In genomic region chr19:53365899-53366493, GRCh38 we compare ENCODE assay signal across 8 cellular contexts. TPM values are rescaled to one million over a fixed set of nuclear protein-coding genes. Genes with fewer than 3 reads are reported as not detected.
DNase-seq lines count a peak whose midpoint lies in the region; ATAC-seq and TF ChIP-seq lines count a peak whose summit lies in the region.

No MANE protein-coding gene starts in this region.

- H3K27ac ChIP-seq in AG04450 (ENCODE audit: low read depth, low read length) (no peak overlapping the region), thyroid gland (peak overlapping the region in 2 of 3 donors; percentile 12 to 49)
- H3K27ac ChIP-seq in effector memory CD4-positive, alpha-beta T cell (ENCODE audit: insufficient read depth, low read length, poor library complexity, severe bottlenecking): peak overlapping the region; percentile 78

- ATAC-seq in GM18868 (IDR thresholded peaks at IDR 0.05; ENCODE audit: unreplicated experiment): peak; percentile 53
- ATAC-seq in HG03139 (IDR thresholded peaks at IDR 0.05; ENCODE audit: unreplicated experiment): peak; percentile 7

- DNase-seq in AG04450 (ENCODE audit: low read depth, low spot score) (no peak), myocyte (ENCODE audit: low read depth) (peak; percentile 13), thyroid gland (peak; percentile 19 to 37), superior temporal gyrus (ENCODE audit: extremely low spot score) (no peak)
- DNase-seq in T-helper 2 cell treated with Interferon-gamma antibody and Interleukin-4, amounts not matched to agents 5 μg/mL and 100 μg/mL, for 36 hours (ENCODE audit: low spot score): no peak
- peak in 2 of 3 donors; percentile 3 to 31 for DNase-seq in effector memory CD4-positive, alpha-beta T cell

- CTCF ChIA-PET in AG04450 (lab: Charles Lee): interaction anchor here (0.7 to 1.2 kb wide), 4 partner anchors 9 to 172 kb away, joined by 3 read pairs; no protein-coding TSS in a partner anchor

- POLR2A ChIA-PET in AG04450 (lab: Yijun Ruan, JAX): no interaction called here

- peaks cover 4% of the 10 kb centered on the region for H3K4me1 ChIP-seq in effector memory CD4-positive, alpha-beta T cell (ENCODE audit: control insufficient read depth, insufficient read depth, low read length, poor library complexity, severe bottlenecking)
- H3K4me1 ChIP-seq in thyroid gland: peaks cover 3 to 5% of the 10 kb centered on the region in 2 donors

- H3K27me3 Mint-ChIP-seq in T-helper 2 cell treated with Interferon-gamma antibody and Interleukin-4, amounts not matched to agents 5 μg/mL and 100 μg/mL, for 36 hours (ENCODE audit: low read depth): no peaks in the 10 kb centered on the region

- H3K4me3 Mint-ChIP-seq in T-helper 2 cell treated with Interferon-gamma antibody and Interleukin-4, amounts not matched to agents 5 μg/mL and 100 μg/mL, for 36 hours: peak overlapping the region; percentile 92

- peaks cover 9% of the 10 kb centered on the region for H3K4me1 Mint-ChIP-seq in T-helper 2 cell treated with Interferon-gamma antibody and Interleukin-4, amounts not matched to agents 5 μg/mL and 100 μg/mL, for 36 hours (ENCODE audit: low read depth)

- TF ChIP-seq POLR2A in thyroid gland (IDR thresholded peaks at IDR 0.05): no peak

- H3K27ac Mint-ChIP-seq in T-helper 2 cell treated with Interferon-gamma antibody and Interleukin-4, amounts not matched to agents 5 μg/mL and 100 μg/mL, for 36 hours: peak overlapping the region; percentile 93

- 1 to 2% methylated on average over 20 to 31 of the region's 32 CpGs for WGBS in thyroid gland, 2 donors

- H3K9me3 Mint-ChIP-seq in T-helper 2 cell treated with Interferon-gamma antibody and Interleukin-4, amounts not matched to agents 5 μg/mL and 100 μg/mL, for 36 hours: peaks cover 52% of the 10 kb centered on the region

- no peaks in the 10 kb centered on the region; the same call in 1 of the 2 replicates for H3K9me3 ChIP-seq in AG04450 (ENCODE audit: control insufficient read depth, insufficient read depth, low read length)
- no peaks in the 10 kb centered on the region for H3K9me3 ChIP-seq in effector memory CD4-positive, alpha-beta T cell (ENCODE audit: control insufficient read depth, low read length)
- H3K9me3 ChIP-seq in thyroid gland: no peaks in the 10 kb centered on the region

- H3K27me3 ChIP-seq in AG04450 (ENCODE audit: control insufficient read depth, insufficient read depth, low read length) (no peaks in the 10 kb centered on the region), thyroid gland (no peaks in the 10 kb centered on the region)
- no peaks in the 10 kb centered on the region for H3K27me3 ChIP-seq in effector memory CD4-positive, alpha-beta T cell (replicated peaks; ENCODE audit: control insufficient read depth, insufficient read depth, low read length, poor library complexity, severe bottlenecking)

- no peaks in the 10 kb centered on the region for H3K36me3 ChIP-seq in effector memory CD4-positive, alpha-beta T cell (ENCODE audit: control insufficient read depth, insufficient read depth, low read length)
- no peaks in the 10 kb centered on the region for H3K36me3 ChIP-seq in thyroid gland

- intact Hi-C loops in thyroid gland (cut with DNase I): loop anchor here (10.0 kb wide), 1 partner anchor 171 kb away; the partner anchor contains the start of gene ZNF665

- peak overlapping the region; percentile 74 for H3K4me3 ChIP-seq in AG04450 (ENCODE audit: low read depth, low read length)
- peak overlapping the region; percentile 85 for H3K4me3 ChIP-seq in effector memory CD4-positive, alpha-beta T cell (ENCODE audit: insufficient read depth, low read depth, low read length, poor library complexity, severe bottlenecking)
- H3K4me3 ChIP-seq in thyroid gland (replicated peaks in 1 of 3): peak overlapping the region; percentile 0 to 77 (median 64)

- TF ChIP-seq CTCF in AG04450 (IDR thresholded peaks at IDR 0.05; ENCODE audit: low read depth, low read length) (no peak), thyroid gland (IDR thresholded peaks at IDR 0.05) (no peak)

- H3K36me3 Mint-ChIP-seq in T-helper 2 cell treated with Interferon-gamma antibody and Interleukin-4, amounts not matched to agents 5 μg/mL and 100 μg/mL, for 36 hours (ENCODE audit: low read depth): peaks cover 32% of the 10 kb centered on the region

RNA-seq across cellular contexts. Expression of gene ZNF525, which starts 0.5 kb away (rescaled TPM):
- 1.6 and 2.9 TPM in 2 replicates for polyA plus RNA-seq in AG04450 (2011; rRNA removed)
- polyA minus RNA-seq in AG04450 (2011; rRNA and poly(A)+ RNA removed): 1.2 and 3.2 TPM in 2 replicates
- total RNA-seq in myocyte (3.4 and 5.2 TPM in 2 replicates), thyroid gland (10 to 100 TPM in 3 of 4 donors, 1 to 10 TPM in 1; 9.6 to 12.1 (median 11.6) TPM)
- 2.6 TPM for polyA plus RNA-seq in myocyte (2012)

RNA-seq across cellular contexts. Expression of gene ZNF765, which starts 29.0 kb away (rescaled TPM):
- 4.6 and 5.3 TPM in 2 replicates for polyA plus RNA-seq in AG04450 (2011; rRNA removed)
- polyA minus RNA-seq in AG04450 (2011; rRNA and poly(A)+ RNA removed): 10.6 and 14.8 TPM in 2 replicates
- total RNA-seq in myocyte (8.9 and 15.6 TPM in 2 replicates), thyroid gland (10 to 100 TPM; 10.4 to 16.9 (median 12.5) TPM)
- 5.3 TPM for polyA plus RNA-seq in myocyte (2012)

RNA-seq across cellular contexts. Expression of gene ZNF845, which starts 32.4 kb away (rescaled TPM):
- 4.1 and 5.9 TPM in 2 replicates for polyA plus RNA-seq in AG04450 (2011; rRNA removed)
- polyA minus RNA-seq in AG04450 (2011; rRNA and poly(A)+ RNA removed): 5.1 and 10.9 TPM in 2 replicates
- total RNA-seq in myocyte (7.5 and 8.6 TPM in 2 replicates), thyroid gland (10 to 100 TPM in 1 of 4 donors, 1 to 10 TPM in 3; 6.2 to 10.5 (median 8.8) TPM)
- 1.7 TPM for polyA plus RNA-seq in myocyte (2012)

Comparison
In these comparisons a context has a peak if more than half of its experiments do, and no peak if none do; other contexts are left out.
1. DNase-seq: peak in effector memory CD4-positive, alpha-beta T cell (2 of 3), myocyte (single experiment) and thyroid gland (2 of 2); none in AG04450 (single experiment), T-helper 2 cell treated with Interferon-gamma antibody and Interleukin-4, amounts not matched to agents 5 μg/mL and 100 μg/mL, for 36 hours (single experiment) and superior temporal gyrus (single experiment).
2. Peak in every context shown above with its lines, with median percentiles within 50 percentile points of each other: H3K4me3 ChIP-seq.